ENCODE assay signal across 8 cellular contexts in genomic region chr22:23838686-23839468, GRCh38. TPM values are rescaled to one million over a fixed set of nuclear protein-coding genes. Genes with fewer than 3 reads are reported as not detected.
A peak's percentile ranks its signal among the peaks of the same experiment; 100 is the strongest.
DNase-seq lines count a peak whose midpoint lies in the region; ATAC-seq and TF ChIP-seq lines count a peak whose summit lies in the region.

TSS of gene DERL3 (minus strand) at chr22:23839006. CDS start at chr22:23838987, 19 bp downstream.

- intact Hi-C loops in left cardiac atrium (cut with DNase I) (no loop called here), posterior cingulate gyrus (cut with DNase I) (no loop called here)

- TF ChIP-seq POLR2A in upper lobe of left lung (IDR thresholded peaks at IDR 0.05) = no peak

- H3K27me3 Mint-ChIP-seq in T-cell = no peaks in the 10 kb centered on the region

- POLR2A ChIA-PET in GM10248 (lab: Yijun Ruan, JAX) (no interaction called here), T-cell (lab: Charles Lee) (no interaction called here)

- no peaks in the 10 kb centered on the region for H3K9me3 ChIP-seq in upper lobe of left lung

- peak within 1 kb of the TSS; percentile 5 to 62 (median 54) for H3K4me3 ChIP-seq in upper lobe of left lung

- H3K4me1 ChIP-seq in upper lobe of left lung = peaks cover 16 to 23% (median 17%) of the 10 kb centered on the region in 4 donors

- peak within 1 kb of the TSS in 2 of 4 donors; percentile 18 to 52 for H3K27ac ChIP-seq in upper lobe of left lung

- no peak for TF ChIP-seq EP300 in upper lobe of left lung (IDR thresholded peaks at IDR 0.05)

- DNase-seq in GM10248 (ENCODE audit: extremely low spot score) (peak; percentile 94), NCI-H1417 (lab: John Stamatoyannopoulos, UW) (peak; percentile 96 to 99 (median 97)), T-cell (peak; percentile 86 to 96 (median 91)), amniotic epithelial cell (ENCODE audit: low read depth) (peak; percentile 99), left cardiac atrium (peak; percentile 99), posterior cingulate gyrus (peak; percentile 87 to 99 (median 96)), upper lobe of left lung (peak; percentile 99)

- WGBS in upper lobe of left lung, 2 donors = 1 to 3% methylated on average over 43 to 48 of the region's 70 CpGs

- CTCF ChIA-PET in GM10248 (lab: Yijun Ruan, JAX) = interaction anchor here (0.9 kb wide), 1 partner anchor 11 kb away, joined by 5 read pairs; no protein-coding TSS in a partner anchor
- CTCF ChIA-PET in T-cell (lab: Charles Lee) = interaction anchor here in 1 of 2 donors (0.6 kb wide), 1 partner anchor 9 kb away, joined by 4 read pairs; no protein-coding TSS in a partner anchor

- ATAC-seq in HG02623 (IDR thresholded peaks at IDR 0.05; ENCODE audit: unreplicated experiment) = peak; percentile 82
- peak; percentile 91 to 94 (median 92) for ATAC-seq in T-cell (replicated peaks in 1 of 4)
- ATAC-seq in left cardiac atrium = peak; percentile 81 to 89
- ATAC-seq in upper lobe of left lung (ENCODE audit: low FRiP score in 2 of 2) = peak; percentile 95

- H3K9me3 Mint-ChIP-seq in T-cell = no peaks in the 10 kb centered on the region

- H3K36me3 Mint-ChIP-seq in T-cell = peaks cover 2% of the 10 kb centered on the region

- H3K27me3 ChIP-seq in upper lobe of left lung = no peaks in the 10 kb centered on the region

- TF ChIP-seq CTCF in GM10248 (IDR thresholded peaks at IDR 0.05; ENCODE audit: control extremely low read depth, extremely low read depth, low read depth, missing control alignments) = no peak
- TF ChIP-seq CTCF in upper lobe of left lung (IDR thresholded peaks at IDR 0.05) = no peak

- H3K4me3 Mint-ChIP-seq in T-cell = peak within 1 kb of the TSS; percentile 87 to 95 (median 89)

- peak within 1 kb of the TSS; percentile 59 to 88 for H3K27ac Mint-ChIP-seq in T-cell

- peaks cover 0 to 26% (median 23%) of the 10 kb centered on the region in 4 donors for H3K36me3 ChIP-seq in upper lobe of left lung

- H3K4me1 Mint-ChIP-seq in T-cell = peaks cover 15 to 24% (median 21%) of the 10 kb centered on the region in 3 donors

RNA-seq across cellular contexts. Expression of gene DERL3, which starts in this region (rescaled TPM):
- total RNA-seq in T-cell = 1 to 10 TPM; 1.2 to 3.9 (median 2.8) TPM
- total RNA-seq in left cardiac atrium = 1 to 10 TPM; 5.8 to 6.5 TPM
- 10 to 100 TPM in 2 of 6 donors, 1 to 10 TPM in 4; 1.9 to 14.8 (median 5.5) TPM for total RNA-seq in upper lobe of left lung
